Comparison of ENCODE assay signal across 34 cellular contexts in the genomic region with DNA sequence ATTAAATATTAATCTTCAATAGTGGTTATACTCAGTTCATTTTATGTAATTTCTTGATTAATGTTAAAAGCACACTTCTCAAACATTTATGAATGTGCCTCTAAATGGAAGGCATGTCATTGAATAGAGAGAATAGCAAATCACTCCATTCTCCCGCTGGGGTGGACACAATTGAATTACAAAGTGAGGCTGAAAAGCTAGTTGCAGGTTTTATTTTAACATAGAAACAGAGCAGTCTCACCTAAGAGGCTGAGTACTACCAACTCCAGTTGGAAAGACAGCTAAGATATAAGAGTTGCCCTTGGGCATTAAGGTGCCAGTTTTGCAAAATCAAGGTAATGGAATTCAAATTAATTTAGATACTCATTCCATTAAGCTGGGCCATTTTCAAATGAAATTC.
"Had no signal": no experiment of that assay in that cellular context is flagged by ENCODE, and none has a peak within 500 bp of the region (broad histone marks: within the 10 kb centered on the region; RNA-seq: fewer than 3 reads in every experiment).

No MANE protein-coding gene starts in this region.

- H3K36me3 Mint-ChIP-seq: activated naive CD8-positive, alpha-beta T cell treated with anti-CD3 and anti-CD28 coated beads for 36 hours had no signal

- H3K27me3 ChIP-seq: adrenal gland, body of pancreas, brain microvascular endothelial cell, breast epithelium had no signal

- H3K4me1 ChIP-seq: adrenal gland, body of pancreas, breast epithelium had no signal

- H3K27ac ChIP-seq: adrenal gland, body of pancreas, brain microvascular endothelial cell, breast epithelium, VCaP had no signal

- H3K4me3 ChIP-seq: adrenal gland, body of pancreas, breast epithelium had no signal

- H3K36me3 ChIP-seq: adrenal gland, brain microvascular endothelial cell, breast epithelium had no signal

- H3K4me3 Mint-ChIP-seq: activated CD4-positive, alpha-beta T cell treated with anti-CD3 and anti-CD28 coated beads for 36 hours; activated CD4-positive, alpha-beta T cell treated with anti-CD3 and anti-CD28 coated beads, Interleukin-2, amount 10 ng/mL, durations not matched to agents 7 days and 5 days; activated CD8-positive, alpha-beta T cell treated with anti-CD3 and anti-CD28 coated beads for 36 hours; activated naive CD4-positive, alpha-beta T cell treated with anti-CD3 and anti-CD28 coated beads for 36 hours; activated naive CD8-positive, alpha-beta T cell treated with anti-CD3 and anti-CD28 coated beads for 36 hours; activated T-cell treated with anti-CD3 and anti-CD28 coated beads, Interleukin-2, amount 50 U/mL, for 4 hours; activated T-cell treated with anti-CD3 and anti-CD28 coated beads, Interleukin-2, amount 50 U/mL, for 72 hours; activated T-helper 1 cell treated with anti-CD3 and anti-CD28 coated beads, Interleukin-12 subunit alpha, Interleukin-12 subunit beta, Interleukin-2, Interleukin-4 antibody, amounts not matched to agents 30 ng/mL and 10 ng/mL and 1 ng/mL, durations not matched to agents 14 hours and 24 hours and 36 hours; activated T-helper 17 cell treated with anti-CD3 and anti-CD28 coated beads, Interleukin-2, amount 50 U/mL, for 72 hours; T-helper 1 cell treated with Interleukin-12 subunit alpha and Interleukin-12 subunit beta and Interleukin-4 antibody, amounts not matched to agents 30 μg/mL and 1 μg/mL, for 36 hours; T-helper 2 cell treated with Interferon-gamma antibody and Interleukin-4, amounts not matched to agents 5 μg/mL and 100 μg/mL, for 36 hours had no signal

- DNase-seq: activated CD4-positive, alpha-beta T cell treated with anti-CD3 and anti-CD28 coated beads for 1 hour; activated CD4-positive, alpha-beta T cell treated with anti-CD3 and anti-CD28 coated beads for 36 hours; activated CD4-positive, alpha-beta T cell treated with anti-CD3 and anti-CD28 coated beads for 48 hours; activated CD4-positive, alpha-beta T cell treated with anti-CD3 and anti-CD28 coated beads, Interleukin-2, amount 10 ng/mL, durations not matched to agents 7 days and 5 days; activated CD4-positive, alpha-beta T cell treated with anti-CD3 and anti-CD28 coated beads, Interleukin-2, amount 50 U/mL, for 48 hours; activated CD4-positive, CD25-positive, alpha-beta regulatory T cell; activated CD8-positive, alpha-beta memory T cell treated with anti-CD3 and anti-CD28 coated beads, Interleukin-2, amount 50 U/mL, for 4 hours; activated CD8-positive, alpha-beta T cell treated with anti-CD3 and anti-CD28 coated beads for 36 hours; activated effector memory CD4-positive, alpha-beta T cell treated with anti-CD3 and anti-CD28 coated beads, Interleukin-2, amount 50 U/mL, for 16 hours; activated gamma-delta T cell treated with Interleukin-2 at 50 U/mL for 16 hours; activated naive CD4-positive, alpha-beta T cell; activated naive CD4-positive, alpha-beta T cell treated with anti-CD3 and anti-CD28 coated beads for 36 hours; activated naive CD4-positive, alpha-beta T cell treated with anti-CD3 and anti-CD28 coated beads, Interleukin-2, amount 50 U/mL, for 16 hours; activated naive CD8-positive, alpha-beta T cell treated with anti-CD3 and anti-CD28 coated beads for 36 hours; activated T-cell treated with anti-CD3 and anti-CD28 coated beads for 4 hours; activated T-cell treated with anti-CD3 and anti-CD28 coated beads, Interleukin-2, amount 50 U/mL, for 1 hour; activated T-cell treated with anti-CD3 and anti-CD28 coated beads, Interleukin-2, amount 50 U/mL, for 4 hours; activated T-cell treated with anti-CD3 and anti-CD28 coated beads, Interleukin-2, amount 50 U/mL, for 72 hours; adrenal gland; amniotic stem cell; aorta; body of pancreas; brain microvascular endothelial cell; central memory CD4-positive, alpha-beta T cell; T-helper 1 cell; T-helper 2 cell; T-helper 9 cell had no signal

- H3K27ac Mint-ChIP-seq: activated CD4-positive, alpha-beta T cell treated with anti-CD3 and anti-CD28 coated beads for 36 hours; activated CD4-positive, alpha-beta T cell treated with anti-CD3 and anti-CD28 coated beads, Interleukin-2, amount 10 ng/mL, durations not matched to agents 7 days and 5 days; activated CD8-positive, alpha-beta T cell treated with anti-CD3 and anti-CD28 coated beads for 36 hours; activated naive CD4-positive, alpha-beta T cell treated with anti-CD3 and anti-CD28 coated beads for 36 hours; activated naive CD4-positive, alpha-beta T cell treated with anti-CD3 and anti-CD28 coated beads, Interleukin-2, amount 50 U/mL, for 72 hours; activated naive CD8-positive, alpha-beta T cell treated with anti-CD3 and anti-CD28 coated beads for 36 hours; activated T-cell treated with anti-CD3 and anti-CD28 coated beads, Interleukin-2, amount 50 U/mL, for 72 hours; activated T-helper 1 cell treated with anti-CD3 and anti-CD28 coated beads, Interleukin-12 subunit alpha, Interleukin-12 subunit beta, Interleukin-2, Interleukin-4 antibody, amounts not matched to agents 30 ng/mL and 10 ng/mL and 1 ng/mL, durations not matched to agents 14 hours and 24 hours and 36 hours; activated T-helper 17 cell treated with anti-CD3 and anti-CD28 coated beads, Interleukin-2, amount 50 U/mL, for 72 hours; T-helper 1 cell treated with Interleukin-12 subunit alpha and Interleukin-12 subunit beta and Interleukin-4 antibody, amounts not matched to agents 30 μg/mL and 1 μg/mL, for 36 hours; T-helper 2 cell treated with Interferon-gamma antibody and Interleukin-4, amounts not matched to agents 5 μg/mL and 100 μg/mL, for 36 hours had no signal

- H3K9me3 ChIP-seq: adrenal gland, body of pancreas, breast epithelium had no signal

- H3K9me3 Mint-ChIP-seq: activated T-helper 17 cell treated with anti-CD3 and anti-CD28 coated beads, Interleukin-2, amount 50 U/mL, for 72 hours; T-helper 1 cell treated with Interleukin-12 subunit alpha and Interleukin-12 subunit beta and Interleukin-4 antibody, amounts not matched to agents 30 μg/mL and 1 μg/mL, for 36 hours; T-helper 2 cell treated with Interferon-gamma antibody and Interleukin-4, amounts not matched to agents 5 μg/mL and 100 μg/mL, for 36 hours had no signal
